ENCODE assay signal across 8 cellular contexts in genomic region chr17:81923302-81924260, GRCh38. TPM values are rescaled to one million over a fixed set of nuclear protein-coding genes. Genes with fewer than 3 reads are reported as not detected.
DNase-seq lines count a peak whose midpoint lies in the region; ATAC-seq, FAIRE-seq and TF ChIP-seq lines count a peak whose summit lies in the region.

No MANE protein-coding gene starts in this region.

- TF ChIP-seq CTCF in Panc1 (IDR thresholded peaks at IDR 0.05) (no peak), endothelial cell of umbilical vein (IDR thresholded peaks at IDR 0.05; ENCODE audit: extremely low read depth in 1 of 2, insufficient read depth in 1 of 2, low read depth in 1 of 2, low read length in 2 of 2) (no peak), uterus (IDR thresholded peaks at IDR 0.05) (no peak), BE2C (IDR thresholded peaks at IDR 0.05; ENCODE audit: low read depth, low read length) (no peak)
- TF ChIP-seq CTCF in CD8-positive, alpha-beta T cell (IDR thresholded peaks at IDR 0.05): no peak

- POLR2A ChIA-PET in Panc1 (lab: Charles Lee): interaction anchor here (0.5 to 1.1 kb wide), 6 partner anchors 8 to 219 kb away, joined by 3 to 13 read pairs (median 7); no protein-coding TSS in a partner anchor
- POLR2A ChIA-PET in endothelial cell of umbilical vein (lab: Charles Lee): interaction anchor here (0.8 kb wide), 1 partner anchor 43 kb away, joined by 4 read pairs; no protein-coding TSS in a partner anchor
- POLR2A ChIA-PET in CD8-positive, alpha-beta T cell (lab: Charles Lee): no interaction called here

- intact Hi-C loops in Panc1 (cut with micrococcal nuclease; ENCODE audit: unreplicated experiment): no loop called here
- intact Hi-C loops in endothelial cell of umbilical vein (cut with micrococcal nuclease): no loop called here
- intact Hi-C loops in uterus (cut with DNase I; ENCODE audit: low total_unique reads): no loop called here
- intact Hi-C loops in CD8-positive, alpha-beta T cell (cut with DNase I, micrococcal nuclease): no loop called here

- in situ Hi-C loops in Panc1 (cut with HindIII; ENCODE audit: low pct_unique_long_range_greater_than_20kb, low sequenced_read_pairs): no loop called here

- WGBS in mesodermal cell (ENCODE audit: insufficient coverage in 2 of 2), 2 experiments: 18 to 24% methylated on average over 23 to 27 of the region's 32 CpGs

- DNase-seq in GM03348 (ENCODE audit: low spot score) (peak; percentile 85), Panc1 (ENCODE audit: low read depth, low spot score) (no peak), endothelial cell of umbilical vein (ENCODE audit: low read depth, low spot score) (no peak), uterus (no peak), COR-L47 (lab: John Stamatoyannopoulos, UW) (no peak), BE2C (no peak)
- no peak for DNase-seq in CD8-positive, alpha-beta T cell

- peaks cover 3% of the 10 kb centered on the region for H3K36me3 Mint-ChIP-seq in CD8-positive, alpha-beta T cell

- H3K4me2 ChIP-seq in endothelial cell of umbilical vein (ENCODE audit: insufficient read depth, low read length): peak overlapping the region; percentile 35

- FAIRE-seq in endothelial cell of umbilical vein (lab: Jason Lieb, UNC): no peak

- peak overlapping the region; percentile 94 for H3K27ac ChIP-seq in Panc1 (ENCODE audit: low read length)
- peak overlapping the region; percentile 53 for H3K27ac ChIP-seq in endothelial cell of umbilical vein (ENCODE audit: insufficient read depth, low read depth, low read length)
- peak overlapping the region; percentile 83 for H3K27ac ChIP-seq in mesodermal cell (ENCODE audit: low read depth, low read length, severe bottlenecking)
- peak overlapping the region; percentile 22 to 57 for H3K27ac ChIP-seq in uterus
- no peak overlapping the region for H3K27ac ChIP-seq in CD8-positive, alpha-beta T cell (ENCODE audit: low read depth, low read length)

- no TSS peak for BruUV-seq in Panc1 (replicated peaks; lab: Mats Ljungman, UMichigan)
- no TSS peak for BruUV-seq in endothelial cell of umbilical vein (replicated peaks; lab: Mats Ljungman, UMichigan)

- no peak overlapping the region for H3K27ac Mint-ChIP-seq in CD8-positive, alpha-beta T cell

- H3K4me3 Mint-ChIP-seq in CD8-positive, alpha-beta T cell: no peak overlapping the region

- H4K20me1 ChIP-seq in endothelial cell of umbilical vein (replicated peaks; ENCODE audit: control insufficient read depth, extremely low read depth, insufficient read depth, low read length): no peaks in the 10 kb centered on the region

- no peaks in the 10 kb centered on the region for H3K27me3 Mint-ChIP-seq in CD8-positive, alpha-beta T cell (ENCODE audit: low read depth)

- H3K9ac ChIP-seq in endothelial cell of umbilical vein (replicated peaks; ENCODE audit: extremely low read depth, insufficient read depth, low read length): peak overlapping the region; percentile 45

- H3K27me3 ChIP-seq in Panc1 (ENCODE audit: control insufficient read depth, insufficient read depth, low read length) (no peaks in the 10 kb centered on the region), endothelial cell of umbilical vein (ENCODE audit: control insufficient read depth in 2 of 2, insufficient read depth in 2 of 2, low read length in 2 of 2) (no peaks in the 10 kb centered on the region), uterus (no peaks in the 10 kb centered on the region), BE2C (no peaks in the 10 kb centered on the region)
- H3K27me3 ChIP-seq in CD8-positive, alpha-beta T cell (ENCODE audit: insufficient read depth, low read length): no peaks in the 10 kb centered on the region

- peak; percentile 17 for ATAC-seq in Panc1
- ATAC-seq in CD8-positive, alpha-beta T cell: no peak

- H3K9me3 ChIP-seq in Panc1 (ENCODE audit: control insufficient read depth, insufficient read depth, low read depth, low read length): no peaks in the 10 kb centered on the region
- H3K9me3 ChIP-seq in endothelial cell of umbilical vein (replicated peaks; ENCODE audit: control insufficient read depth, insufficient read depth, low read length): no peaks in the 10 kb centered on the region
- no peaks in the 10 kb centered on the region for H3K9me3 ChIP-seq in mesodermal cell (ENCODE audit: control insufficient read depth, low read length)
- H3K9me3 ChIP-seq in uterus: no peaks in the 10 kb centered on the region
- no peaks in the 10 kb centered on the region for H3K9me3 ChIP-seq in CD8-positive, alpha-beta T cell (ENCODE audit: low read length)
- H3K9me3 ChIP-seq in BE2C: no peaks in the 10 kb centered on the region

- no peaks in the 10 kb centered on the region for H3K9me3 Mint-ChIP-seq in CD8-positive, alpha-beta T cell

- peaks cover 71% of the 10 kb centered on the region for H3K79me2 ChIP-seq in endothelial cell of umbilical vein (ENCODE audit: control insufficient read depth, insufficient read depth, low read length)

- H3K4me1 ChIP-seq in Panc1 (ENCODE audit: control insufficient read depth, insufficient read depth, low read length) (peaks cover 58% of the 10 kb centered on the region), endothelial cell of umbilical vein (ENCODE audit: control insufficient read depth, extremely low read depth, insufficient read depth, low read length) (peaks cover 17% of the 10 kb centered on the region), mesodermal cell (ENCODE audit: control insufficient read depth, insufficient read depth, low read length, poor library complexity, severe bottlenecking) (peaks cover 27% of the 10 kb centered on the region), uterus (peaks cover 4 to 30% of the 10 kb centered on the region in 2 donors), BE2C (peaks cover 6% of the 10 kb centered on the region)
- H3K4me1 ChIP-seq in CD8-positive, alpha-beta T cell (ENCODE audit: insufficient read depth, low read length): peaks cover 29% of the 10 kb centered on the region

- TF ChIP-seq POLR2A in endothelial cell of umbilical vein (IDR thresholded peaks at IDR 0.05; ENCODE audit: low read depth, low read length) (no peak), uterus (IDR thresholded peaks at IDR 0.05) (no peak)

- H3K36me3 ChIP-seq in Panc1 (ENCODE audit: control insufficient read depth, insufficient read depth, low read length) (peaks cover 2% of the 10 kb centered on the region; the same call in 1 of the 2 replicates), endothelial cell of umbilical vein (ENCODE audit: control insufficient read depth in 2 of 2, extremely low read depth in 1 of 2, insufficient read depth in 2 of 2, low read length in 2 of 2) (peaks cover 0 to 26% of the 10 kb centered on the region in 2 experiments), mesodermal cell (ENCODE audit: control insufficient read depth, insufficient read depth, low read length) (peaks cover 32% of the 10 kb centered on the region), uterus (no peaks in the 10 kb centered on the region), BE2C (peaks cover 34% of the 10 kb centered on the region)
- H3K36me3 ChIP-seq in CD8-positive, alpha-beta T cell (ENCODE audit: insufficient read depth, low read length): no peaks in the 10 kb centered on the region

- H3K4me3 ChIP-seq in Panc1 (ENCODE audit: low read depth in 2 of 2, low read length in 2 of 2): peak overlapping the region; percentile 26 to 42
- H3K4me3 ChIP-seq in endothelial cell of umbilical vein (replicated peaks in 1 of 3; ENCODE audit: insufficient read depth in 1 of 3, low read depth in 1 of 3, low read length in 3 of 3): no peak overlapping the region
- H3K4me3 ChIP-seq in mesodermal cell (ENCODE audit: extremely low read depth, insufficient read depth, low read length, poor library complexity, severe bottlenecking): peak overlapping the region; percentile 21
- peak overlapping the region in 1 of 2 donors; percentile 2 for H3K4me3 ChIP-seq in uterus
- no peak overlapping the region for H3K4me3 ChIP-seq in CD8-positive, alpha-beta T cell (ENCODE audit: low read depth, low read length)
- no peak overlapping the region for H3K4me3 ChIP-seq in BE2C (ENCODE audit: low read depth, low read length)

- dilution Hi-C loops in endothelial cell of umbilical vein (cut with MboI; ENCODE audit: extremely low pct_ligation_motif_present, low sequenced_read_pairs): no loop called here

- H3K9me1 ChIP-seq in endothelial cell of umbilical vein (replicated peaks; ENCODE audit: control insufficient read depth, extremely low read depth, insufficient read depth, low read length): no peaks in the 10 kb centered on the region

- H2AFZ ChIP-seq in endothelial cell of umbilical vein (ENCODE audit: low read depth, low read length): no peak overlapping the region

- CTCF ChIA-PET in Panc1 (lab: Charles Lee) (interaction anchor here (0.6 to 1.2 kb wide), 3 partner anchors 13 to 181 kb away, joined by 3 to 7 read pairs (median 4); no protein-coding TSS in a partner anchor), endothelial cell of umbilical vein (lab: Charles Lee) (interaction anchor here (1.3 to 1.6 kb wide), 2 partner anchors 13 to 36 kb away, joined by 4 to 5 read pairs; partner anchors contain the start of gene PCYT2)
- CTCF ChIA-PET in CD8-positive, alpha-beta T cell (lab: Charles Lee): interaction anchor here (1.3 kb wide), 1 partner anchor 36 kb away, joined by 5 read pairs; no protein-coding TSS in a partner anchor

- peaks cover 18% of the 10 kb centered on the region for H3K4me1 Mint-ChIP-seq in CD8-positive, alpha-beta T cell (ENCODE audit: low read depth)

RNA-seq across cellular contexts. Expression of gene MAFG, which starts 4.0 kb away (rescaled TPM):
- total RNA-seq in Panc1 (2021; ENCODE audit: unreplicated experiment): 57.0 TPM
- polyA plus RNA-seq in Panc1 (2012; ENCODE audit: insufficient read length): 48.3 TPM
- total RNA-seq in endothelial cell of umbilical vein: 30.5 and 35.0 TPM in 2 replicates
- 27.6 and 28.0 TPM in 2 replicates for polyA plus RNA-seq in endothelial cell of umbilical vein
- 18.8 and 19.6 TPM in 2 replicates for polyA plus RNA-seq in endothelial cell of umbilical vein (2011; cell fraction: cytosol; rRNA removed)
- 91.2 and 91.3 TPM in 2 replicates for polyA plus RNA-seq in endothelial cell of umbilical vein (2011; cell fraction: nucleus; rRNA removed)
- polyA plus RNA-seq in endothelial cell of umbilical vein (2012): 18.8 and 25.2 TPM in 2 replicates
- polyA minus RNA-seq in endothelial cell of umbilical vein: 19.3 and 20.4 TPM in 2 replicates
- polyA minus RNA-seq in endothelial cell of umbilical vein (2011; cell fraction: cytosol; rRNA and poly(A)+ RNA removed): 8.0 TPM
- polyA minus RNA-seq in endothelial cell of umbilical vein (2011; cell fraction: nucleus; rRNA and poly(A)+ RNA removed): 12.0 and 14.9 TPM in 2 replicates
- 20.2 TPM for polyA plus RNA-seq in mesodermal cell (2013, experiment 1 of 2)
- 16.7 TPM for polyA plus RNA-seq in mesodermal cell (2013, experiment 2 of 2)
- total RNA-seq in uterus: 10 to 100 TPM in 3 of 4 donors, 1 to 10 TPM in 1; 9.7 to 23.1 (median 12.7) TPM
- 10 to 100 TPM in 1 of 2 experiments, 1 to 10 TPM in 1; 8.5 to 10.5 TPM for total RNA-seq in CD8-positive, alpha-beta T cell
- polyA plus RNA-seq in BE2C (2012; ENCODE audit: insufficient read depth, insufficient read length, low read depth): 43.3 TPM

RNA-seq across cellular contexts. Expression of gene SIRT7, which starts 5.6 kb away (rescaled TPM):
- total RNA-seq in Panc1 (2021; ENCODE audit: unreplicated experiment) (82.5 TPM), endothelial cell of umbilical vein (24.3 and 28.8 TPM in 2 replicates), uterus (10 to 100 TPM in 3 of 4 donors, under 1 TPM in 1; 0.77 to 87.1 (median 14.6) TPM)
- polyA plus RNA-seq in Panc1 (2012; ENCODE audit: insufficient read length): 79.6 TPM
- 9.5 and 11.6 TPM in 2 replicates for polyA plus RNA-seq in endothelial cell of umbilical vein
- polyA plus RNA-seq in endothelial cell of umbilical vein (2011; cell fraction: cytosol; rRNA removed): 5.6 and 7.1 TPM in 2 replicates
- 37.6 and 38.6 TPM in 2 replicates for polyA plus RNA-seq in endothelial cell of umbilical vein (2011; cell fraction: nucleus; rRNA removed)
- 14.2 and 15.4 TPM in 2 replicates for polyA plus RNA-seq in endothelial cell of umbilical vein (2012)
- 13.1 and 18.4 TPM in 2 replicates for polyA minus RNA-seq in endothelial cell of umbilical vein
- polyA minus RNA-seq in endothelial cell of umbilical vein (2011; cell fraction: cytosol; rRNA and poly(A)+ RNA removed): 23.1 TPM
- 19.7 and 32.4 TPM in 2 replicates for polyA minus RNA-seq in endothelial cell of umbilical vein (2011; cell fraction: nucleus; rRNA and poly(A)+ RNA removed)
- 10.3 TPM for polyA plus RNA-seq in mesodermal cell (2013, experiment 1 of 2)
- polyA plus RNA-seq in mesodermal cell (2013, experiment 2 of 2): 8.3 TPM
- 10 to 100 TPM; 75.2 to 76.1 TPM for total RNA-seq in CD8-positive, alpha-beta T cell
- 61.1 TPM for polyA plus RNA-seq in BE2C (2012; ENCODE audit: insufficient read depth, insufficient read length, low read depth)

RNA-seq across cellular contexts. Expression of gene PCYT2, which starts 12.4 kb away (rescaled TPM):
- 91.2 TPM for total RNA-seq in Panc1 (2021; ENCODE audit: unreplicated experiment)
- 101 TPM for polyA plus RNA-seq in Panc1 (2012; ENCODE audit: insufficient read length)
- total RNA-seq in endothelial cell of umbilical vein: 52.3 and 57.1 TPM in 2 replicates
- polyA plus RNA-seq in endothelial cell of umbilical vein: 52.0 and 54.6 TPM in 2 replicates
- polyA plus RNA-seq in endothelial cell of umbilical vein (2011; cell fraction: cytosol; rRNA removed): 46.0 and 49.9 TPM in 2 replicates
- 75.1 and 77.2 TPM in 2 replicates for polyA plus RNA-seq in endothelial cell of umbilical vein (2011; cell fraction: nucleus; rRNA removed)
- polyA plus RNA-seq in endothelial cell of umbilical vein (2012): 25.4 and 27.0 TPM in 2 replicates
- polyA minus RNA-seq in endothelial cell of umbilical vein: 34.8 and 35.2 TPM in 2 replicates
- 16.9 TPM for polyA minus RNA-seq in endothelial cell of umbilical vein (2011; cell fraction: cytosol; rRNA and poly(A)+ RNA removed)
- 11.0 and 18.7 TPM in 2 replicates for polyA minus RNA-seq in endothelial cell of umbilical vein (2011; cell fraction: nucleus; rRNA and poly(A)+ RNA removed)
- 41.1 TPM for polyA plus RNA-seq in mesodermal cell (2013, experiment 1 of 2)
- polyA plus RNA-seq in mesodermal cell (2013, experiment 2 of 2): 36.6 TPM
- 10 to 100 TPM in 3 of 4 donors, 1 to 10 TPM in 1; 4.1 to 27.7 (median 18.8) TPM for total RNA-seq in uterus
- 10 to 100 TPM; 18.0 to 18.1 TPM for total RNA-seq in CD8-positive, alpha-beta T cell
- 23.0 TPM for polyA plus RNA-seq in BE2C (2012; ENCODE audit: insufficient read depth, insufficient read length, low read depth)

RNA-seq across cellular contexts. Expression of gene PYCR1, which starts 13.5 kb away (rescaled TPM):
- total RNA-seq in Panc1 (2021; ENCODE audit: unreplicated experiment) (212 TPM), endothelial cell of umbilical vein (77.7 and 85.3 TPM in 2 replicates), uterus (10 to 100 TPM in 2 of 4 donors, 1 to 10 TPM in 2; 4.2 to 81.5 (median 8.1) TPM)
- 295 TPM for polyA plus RNA-seq in Panc1 (2012; ENCODE audit: insufficient read length)
- 94.8 and 124 TPM in 2 replicates for polyA plus RNA-seq in endothelial cell of umbilical vein
- 75.4 and 97.2 TPM in 2 replicates for polyA plus RNA-seq in endothelial cell of umbilical vein (2011; cell fraction: cytosol; rRNA removed)
- polyA plus RNA-seq in endothelial cell of umbilical vein (2011; cell fraction: nucleus; rRNA removed): 44.2 and 51.9 TPM in 2 replicates
- polyA plus RNA-seq in endothelial cell of umbilical vein (2012): 92.9 and 125 TPM in 2 replicates
- 72.3 and 73.4 TPM in 2 replicates for polyA minus RNA-seq in endothelial cell of umbilical vein
- polyA minus RNA-seq in endothelial cell of umbilical vein (2011; cell fraction: cytosol; rRNA and poly(A)+ RNA removed): 53.4 TPM
- polyA minus RNA-seq in endothelial cell of umbilical vein (2011; cell fraction: nucleus; rRNA and poly(A)+ RNA removed): 9.2 and 11.4 TPM in 2 replicates
- 135 TPM for polyA plus RNA-seq in mesodermal cell (2013, experiment 1 of 2)
- polyA plus RNA-seq in mesodermal cell (2013, experiment 2 of 2): 108 TPM
- total RNA-seq in CD8-positive, alpha-beta T cell: 1 to 10 TPM in 1 of 2 experiments, under 1 TPM in 1; 0.56 to 1.5 TPM
- polyA plus RNA-seq in BE2C (2012; ENCODE audit: insufficient read depth, insufficient read length, low read depth): 287 TPM

RNA-seq across cellular contexts. Expression of gene NPB, which starts 21.5 kb away (rescaled TPM):
- total RNA-seq in Panc1 (2021; ENCODE audit: unreplicated experiment): 3.9 TPM
- 3.3 TPM for polyA plus RNA-seq in Panc1 (2012; ENCODE audit: insufficient read length)
- 0.42 TPM in 1 of 2 replicates, not detected in the other for total RNA-seq in endothelial cell of umbilical vein
- 0.33 and 0.81 TPM in 2 replicates for polyA plus RNA-seq in endothelial cell of umbilical vein
- polyA plus RNA-seq in endothelial cell of umbilical vein (2011; cell fraction: cytosol; rRNA removed): 0.09 and 0.23 TPM in 2 replicates
- polyA plus RNA-seq in endothelial cell of umbilical vein (2011; cell fraction: nucleus; rRNA removed): not detected in 2 replicates
- 0.41 TPM in 1 of 2 replicates, not detected in the other for polyA plus RNA-seq in endothelial cell of umbilical vein (2012)
- polyA minus RNA-seq in endothelial cell of umbilical vein: not detected in 2 replicates
- not detected for polyA minus RNA-seq in endothelial cell of umbilical vein (2011; cell fraction: cytosol; rRNA and poly(A)+ RNA removed)
- not detected in 2 replicates for polyA minus RNA-seq in endothelial cell of umbilical vein (2011; cell fraction: nucleus; rRNA and poly(A)+ RNA removed)
- polyA plus RNA-seq in mesodermal cell (2013, experiment 1 of 2): 1.9 TPM
- not detected for polyA plus RNA-seq in mesodermal cell (2013, experiment 2 of 2)
- total RNA-seq in uterus: 1 to 10 TPM in 2 of 4 donors, not detected in 2; 2.0 to 2.1 TPM
- total RNA-seq in CD8-positive, alpha-beta T cell: under 1 TPM in 1 of 2 experiments, not detected in 1; 0.38 TPM
- 3.5 TPM for polyA plus RNA-seq in BE2C (2012; ENCODE audit: insufficient read depth, insufficient read length, low read depth)

Comparison
In these comparisons a context has a peak if more than half of its experiments do, and no peak if none do; other contexts are left out.
1. H3K4me3 ChIP-seq: peak in Panc1 (2 of 2) and mesodermal cell (single experiment); none in endothelial cell of umbilical vein (0 of 3), CD8-positive, alpha-beta T cell (single experiment) and BE2C (single experiment).